In genomic region chr15:74530771-74531143, GRCh38 we compare ENCODE assay signal across 19 cellular contexts. TPM values are rescaled to one million over a fixed set of nuclear protein-coding genes. Genes with fewer than 3 reads are reported as not detected.
DNase-seq lines count a peak whose midpoint lies in the region; TF ChIP-seq lines count a peak whose summit lies in the region.
"Had no signal": no experiment of that assay in that cellular context is flagged by ENCODE, and none has a peak within 500 bp of the region (broad histone marks: within the 10 kb centered on the region; RNA-seq: fewer than 3 reads in every experiment).

No MANE protein-coding gene starts in this region.

- peaks cover 5% of the 10 kb centered on the region for H3K4me1 Mint-ChIP-seq in MCF 10A (ENCODE audit: insufficient read depth, unreplicated experiment)

- DNase-seq in mammary epithelial cell (no peak), MCF 10A (ENCODE audit: unreplicated experiment) (no peak), SK-N-SH (no peak), hepatocyte (ENCODE audit: low spot score) (no peak), smooth muscle cell (lab: John Stamatoyannopoulos, UW; ENCODE audit: unreplicated experiment) (no peak), NCI-H2107 treated with DMSO at 0.1 percent for 48 hours (lab: John Stamatoyannopoulos, UW; ENCODE audit: unreplicated experiment) (no peak), medulla oblongata (ENCODE audit: extremely low spot score) (no peak)
- no peak for DNase-seq in stimulated activated CD8-positive, alpha-beta memory T cell treated with anti-CD3 and anti-CD28 coated beads, Interleukin-4, amount 100 ng/mL, for 48 hours
- DNase-seq: 8988T; activated CD4-positive, alpha-beta T cell treated with anti-CD3 and anti-CD28 coated beads for 4 hours; activated CD8-positive, alpha-beta memory T cell treated with anti-CD3 and anti-CD28 coated beads, Interleukin-2, amount 50 U/mL, for 4 hours; activated gamma-delta T cell treated with Interleukin-2 at 50 U/mL for 16 hours; DMS153; kidney; NCI-H1436 treated with DMSO at 0.1 percent for 48 hours; retina; stimulated activated naive CD8-positive, alpha-beta T cell treated with anti-CD3 and anti-CD28 coated beads, Interleukin-15, amount 100 ng/mL, for 72 hours had no signal

- H3K27me3 Mint-ChIP-seq in MCF 10A (ENCODE audit: insufficient read depth, unreplicated experiment): no peaks in the 10 kb centered on the region
- H3K27me3 Mint-ChIP-seq: stimulated activated naive CD8-positive, alpha-beta T cell treated with anti-CD3 and anti-CD28 coated beads, Interleukin-15, amount 100 ng/mL, for 72 hours had no signal

- H3K36me3 ChIP-seq in mammary epithelial cell (ENCODE audit: insufficient read depth, low read length): no peaks in the 10 kb centered on the region
- H3K36me3 ChIP-seq in SK-N-SH (replicated peaks in 1 of 2; ENCODE audit: control insufficient read depth in 1 of 2, insufficient read depth in 2 of 2, low read length in 1 of 2): no peaks in the 10 kb centered on the region
- no peaks in the 10 kb centered on the region for H3K36me3 ChIP-seq in hepatocyte (replicated peaks; ENCODE audit: insufficient read depth, low read depth)
- H3K36me3 ChIP-seq in smooth muscle cell (ENCODE audit: low read depth): no peaks in the 10 kb centered on the region
- H3K36me3 ChIP-seq: BLaER1 treated with 17β-estradiol and CSF1 and Interleukin-3, amounts not matched to agents 10 nM and 100 nM had no signal

- H3K4me2 ChIP-seq in mammary epithelial cell (ENCODE audit: insufficient read depth, low read depth, low read length): peak overlapping the region; percentile 63
- 0 out of 2 replicates have a peak overlapping the region, but pooled peaks have one; percentile 44 for H3K4me2 ChIP-seq in SK-N-SH
- no peak overlapping the region for H3K4me2 ChIP-seq in hepatocyte
- peak overlapping the region; percentile 37 for H3K4me2 ChIP-seq in smooth muscle cell

- H3F3A ChIP-seq in SK-N-SH (replicated peaks; ENCODE audit: insufficient read depth) (peaks cover 8% of the 10 kb centered on the region), smooth muscle cell (ENCODE audit: low read depth) (peaks cover 14% of the 10 kb centered on the region)

- no peak for TF ChIP-seq EP300 in SK-N-SH (IDR thresholded peaks at IDR 0.05; ENCODE audit: borderline replicate concordance in 1 of 2, low read depth in 1 of 2, low read length in 1 of 2)

- 81% methylated on average over 2 of the region's 2 CpGs for WGBS in mammary epithelial cell (ENCODE audit: low coverage, missing lambda C conversion rate)
- WGBS in SK-N-SH (ENCODE audit: low lambda C conversion rate): 90% methylated on average over 2 of the region's 2 CpGs
- 93% methylated on average over 2 of the region's 2 CpGs for WGBS in hepatocyte (ENCODE audit: low lambda C conversion rate, missing lambda C conversion rate)
- 74% methylated on average over 2 of the region's 2 CpGs for WGBS in smooth muscle cell (ENCODE audit: low lambda C conversion rate)

- H3K27ac ChIP-seq in mammary epithelial cell (ENCODE audit: insufficient read depth, low read depth, low read length): peak overlapping the region; percentile 87
- peak overlapping the region in 1 of 2 experiments; percentile 65; a peak in 2 of 4 replicates for H3K27ac ChIP-seq in SK-N-SH (ENCODE audit: low read depth in 2 of 2, low read length in 1 of 2)
- peak overlapping the region; percentile 70 for H3K27ac ChIP-seq in hepatocyte
- H3K27ac ChIP-seq in smooth muscle cell (ENCODE audit: low read depth): peak overlapping the region; percentile 86
- H3K27ac ChIP-seq: SK-N-MC had no signal

- H4K20me1 ChIP-seq in mammary epithelial cell (ENCODE audit: insufficient read depth, low read length) (no peaks in the 10 kb centered on the region), SK-N-SH (ENCODE audit: insufficient read depth) (no peaks in the 10 kb centered on the region), hepatocyte (ENCODE audit: insufficient read depth, poor library complexity, severe bottlenecking) (no peaks in the 10 kb centered on the region), smooth muscle cell (ENCODE audit: low read depth) (no peaks in the 10 kb centered on the region)
- H4K20me1 ChIP-seq: BLaER1 treated with 17β-estradiol and CSF1 and Interleukin-3, amounts not matched to agents 10 nM and 100 nM had no signal

- CTCF ChIA-PET in mammary epithelial cell (lab: Charles Lee; ENCODE audit: low non-redundant PET) (interaction anchor here (0.6 kb wide), 1 partner anchor 101 kb away, joined by 3 read pairs; no protein-coding TSS in a partner anchor), MCF 10A (lab: Yijun Ruan, JAX) (interaction anchor here (0.6 kb wide), 1 partner anchor 559 kb away, joined by 3 read pairs; no protein-coding TSS in a partner anchor), SK-N-SH (lab: Yijun Ruan, JAX) (interaction anchor here (1.0 to 1.9 kb wide), 4 partner anchors 91 to 157 kb away, joined by 3 to 5 read pairs (median 4); no protein-coding TSS in a partner anchor)

- H3K27ac Mint-ChIP-seq in MCF 10A (ENCODE audit: low read depth, unreplicated experiment): no peak overlapping the region
- H3K27ac Mint-ChIP-seq: stimulated activated naive CD8-positive, alpha-beta T cell treated with anti-CD3 and anti-CD28 coated beads, Interleukin-15, amount 100 ng/mL, for 72 hours had no signal

- H3K4me1 ChIP-seq in mammary epithelial cell (ENCODE audit: insufficient read depth, low read length) (peaks cover 51% of the 10 kb centered on the region), SK-N-SH (ENCODE audit: control insufficient read depth in 1 of 2, insufficient read depth in 2 of 2, low read depth in 1 of 2, low read length in 1 of 2) (peaks cover 0 to 19% of the 10 kb centered on the region in 2 experiments; a peak in 1 of 4 replicates), hepatocyte (ENCODE audit: insufficient read depth) (no peaks in the 10 kb centered on the region), smooth muscle cell (ENCODE audit: low read depth) (peaks cover 20% of the 10 kb centered on the region)

- no peak overlapping the region for H3K4me3 Mint-ChIP-seq in MCF 10A (ENCODE audit: unreplicated experiment)
- H3K4me3 Mint-ChIP-seq: stimulated activated naive CD8-positive, alpha-beta T cell treated with anti-CD3 and anti-CD28 coated beads, Interleukin-15, amount 100 ng/mL, for 72 hours had no signal

- H3K4me3 ChIP-seq in mammary epithelial cell (replicated peaks in 1 of 3; ENCODE audit: insufficient read depth in 1 of 3, low read depth in 2 of 3, low read length in 3 of 3): no peak overlapping the region
- H3K4me3 ChIP-seq in SK-N-SH (ENCODE audit: low read depth in 2 of 2, low read length in 1 of 2): no peak overlapping the region
- no peak overlapping the region for H3K4me3 ChIP-seq in hepatocyte
- no peak overlapping the region for H3K4me3 ChIP-seq in smooth muscle cell
- H3K4me3 ChIP-seq: BLaER1 treated with 17β-estradiol and CSF1 and Interleukin-3, amounts not matched to agents 10 nM and 100 nM; SK-N-MC had no signal

- no peak overlapping the region for H2AFZ ChIP-seq in mammary epithelial cell (ENCODE audit: low read depth, low read length)
- H2AFZ ChIP-seq in SK-N-SH (ENCODE audit: low read depth): no peak overlapping the region
- H2AFZ ChIP-seq in hepatocyte: no peak overlapping the region
- H2AFZ ChIP-seq in smooth muscle cell (ENCODE audit: low read depth): no peak overlapping the region

- dilution Hi-C loops in mammary epithelial cell (cut with HindIII; ENCODE audit: low sequenced_read_pairs): loop anchor here (5.0 kb wide), 1 partner anchor 42 kb away; no protein-coding TSS in a partner anchor

- in situ Hi-C loops in mammary epithelial cell (cut with MboI; ENCODE audit: low sequenced_read_pairs in 2 of 2): no loop called here

- BruUV-seq in mammary epithelial cell (replicated peaks; lab: Mats Ljungman, UMichigan) (TSS peak; percentile 58), MCF 10A (replicated peaks; lab: Mats Ljungman, UMichigan) (no TSS peak)

- H3K79me2 ChIP-seq in mammary epithelial cell (ENCODE audit: insufficient read depth, low read length): no peaks in the 10 kb centered on the region
- H3K79me2 ChIP-seq in SK-N-SH (ENCODE audit: insufficient read depth): no peaks in the 10 kb centered on the region
- no peaks in the 10 kb centered on the region for H3K79me2 ChIP-seq in hepatocyte
- no peaks in the 10 kb centered on the region for H3K79me2 ChIP-seq in smooth muscle cell (ENCODE audit: low read depth)

- intact Hi-C loops in mammary epithelial cell (cut with micrococcal nuclease) (loop anchor here (1.0 kb wide), 1 partner anchor 10 kb away; no protein-coding TSS in a partner anchor), MCF 10A (cut with micrococcal nuclease) (no loop called here)

- no peaks in the 10 kb centered on the region for H3K36me3 Mint-ChIP-seq in MCF 10A (ENCODE audit: insufficient read depth, unreplicated experiment)

- no peaks in the 10 kb centered on the region for H3K9me3 Mint-ChIP-seq in MCF 10A (ENCODE audit: unreplicated experiment)
- H3K9me3 Mint-ChIP-seq: stimulated activated naive CD8-positive, alpha-beta T cell treated with anti-CD3 and anti-CD28 coated beads, Interleukin-15, amount 100 ng/mL, for 72 hours had no signal

- H3K9me3 ChIP-seq in mammary epithelial cell (replicated peaks; ENCODE audit: insufficient read depth, low read length) (no peaks in the 10 kb centered on the region), SK-N-SH (no peaks in the 10 kb centered on the region), hepatocyte (ENCODE audit: low read depth) (no peaks in the 10 kb centered on the region), smooth muscle cell (replicated peaks; ENCODE audit: low read depth) (no peaks in the 10 kb centered on the region)
- H3K9me3 ChIP-seq: BLaER1 treated with 17β-estradiol and CSF1 and Interleukin-3, amounts not matched to agents 10 nM and 100 nM had no signal

- POLR2A ChIA-PET in MCF 10A (lab: Yijun Ruan, JAX): interaction anchor here (3.2 kb wide), 1 partner anchor 10 kb away, joined by 14 read pairs; the partner anchor contains the start of gene ARID3B
- POLR2A ChIA-PET in SK-N-SH (lab: Yijun Ruan, JAX): no interaction called here

- H3K27me3 ChIP-seq in mammary epithelial cell (ENCODE audit: insufficient read depth, low read length): no peaks in the 10 kb centered on the region
- no peaks in the 10 kb centered on the region for H3K27me3 ChIP-seq in SK-N-SH (ENCODE audit: insufficient read depth)
- no peaks in the 10 kb centered on the region for H3K27me3 ChIP-seq in hepatocyte
- H3K27me3 ChIP-seq in smooth muscle cell (ENCODE audit: low read depth): no peaks in the 10 kb centered on the region
- H3K27me3 ChIP-seq: BLaER1 treated with 17β-estradiol and CSF1 and Interleukin-3, amounts not matched to agents 10 nM and 100 nM had no signal

- no peaks in the 10 kb centered on the region for H3K9me2 ChIP-seq in SK-N-SH
- H3K9me2 ChIP-seq in hepatocyte (replicated peaks; ENCODE audit: insufficient read depth): no peaks in the 10 kb centered on the region

- TF ChIP-seq RAD21 in SK-N-SH (IDR thresholded peaks at IDR 0.05; ENCODE audit: low read length): no peak

- peak overlapping the region; percentile 48 for H3K9ac ChIP-seq in mammary epithelial cell (ENCODE audit: insufficient read depth, low read length)
- H3K9ac ChIP-seq in SK-N-SH: no peak overlapping the region
- peak overlapping the region; percentile 59 for H3K9ac ChIP-seq in smooth muscle cell (ENCODE audit: low read depth)

- TF ChIP-seq CTCF in mammary epithelial cell (conservative IDR thresholded peaks at IDR 0.05 in 1 of 2, IDR thresholded peaks at IDR 0.05 in 1 of 2; ENCODE audit: extremely low read depth in 1 of 2, insufficient read depth in 1 of 2, low read depth in 1 of 2, low read length in 2 of 2) (no peak), MCF 10A (IDR thresholded peaks at IDR 0.05; ENCODE audit: unreplicated experiment) (no peak), SK-N-SH (IDR thresholded peaks at IDR 0.05) (no peak), hepatocyte (IDR thresholded peaks at IDR 0.05; ENCODE audit: poor library complexity) (no peak), smooth muscle cell (IDR thresholded peaks at IDR 0.05; ENCODE audit: borderline replicate concordance, insufficient read depth, poor library complexity, severe bottlenecking) (no peak)

RNA-seq across cellular contexts. Expression of gene ARID3B, which starts 10.3 kb away (rescaled TPM):
- total RNA-seq in mammary epithelial cell: 10 to 100 TPM in 1 of 2 donors, 1 to 10 TPM in 1; 7.0 to 12.8 TPM
- polyA plus RNA-seq in mammary epithelial cell: 4.2 TPM
- polyA minus RNA-seq in mammary epithelial cell: 6.1 TPM
- 4.7 and 6.2 TPM in 2 replicates for total RNA-seq in MCF 10A (2022)
- polyA plus RNA-seq in SK-N-SH (2012; rRNA removed): 3.0 and 3.7 TPM in 2 replicates
- 1.1 and 1.5 TPM in 2 replicates for polyA plus RNA-seq in SK-N-SH (2012; cell fraction: cytosol; rRNA removed)
- polyA plus RNA-seq in SK-N-SH (2012; cell fraction: nucleus; rRNA removed): 15.7 and 17.1 TPM in 2 replicates
- total RNA-seq in hepatocyte: 13.2 and 19.7 TPM in 2 replicates
- polyA plus RNA-seq in hepatocyte: 15.7 and 19.8 TPM in 2 replicates
- 7.2 and 7.3 TPM in 2 replicates for total RNA-seq in smooth muscle cell
- 7.7 and 17.9 TPM in 2 replicates for polyA plus RNA-seq in smooth muscle cell
